Comparison of ENCODE assay signal across 1 cellular context in genomic region chr14:38910092-38910491, GRCh38.
TF ChIP-seq lines count a peak whose summit lies in the region.

No MANE protein-coding gene starts in this region.

TF ChIP-seq in GM12878, 131 proteins besides CTCF, POLR2A, EP300 and RAD21 (continued from another document):
- TF ChIP-seq PBX3 (IDR thresholded peaks at IDR 0.05; ENCODE audit: insufficient replicate concordance, low read depth, low read length) (peak; percentile 61), RELA (IDR thresholded peaks at IDR 0.05; ENCODE audit: borderline replicate concordance, partially characterized antibody) (no peak), FOS (IDR thresholded peaks at IDR 0.05; ENCODE audit: borderline replicate concordance, extremely low read depth, insufficient read length) (no peak)
